Comparison of ENCODE assay signal across 7 cellular contexts in the genomic region with DNA sequence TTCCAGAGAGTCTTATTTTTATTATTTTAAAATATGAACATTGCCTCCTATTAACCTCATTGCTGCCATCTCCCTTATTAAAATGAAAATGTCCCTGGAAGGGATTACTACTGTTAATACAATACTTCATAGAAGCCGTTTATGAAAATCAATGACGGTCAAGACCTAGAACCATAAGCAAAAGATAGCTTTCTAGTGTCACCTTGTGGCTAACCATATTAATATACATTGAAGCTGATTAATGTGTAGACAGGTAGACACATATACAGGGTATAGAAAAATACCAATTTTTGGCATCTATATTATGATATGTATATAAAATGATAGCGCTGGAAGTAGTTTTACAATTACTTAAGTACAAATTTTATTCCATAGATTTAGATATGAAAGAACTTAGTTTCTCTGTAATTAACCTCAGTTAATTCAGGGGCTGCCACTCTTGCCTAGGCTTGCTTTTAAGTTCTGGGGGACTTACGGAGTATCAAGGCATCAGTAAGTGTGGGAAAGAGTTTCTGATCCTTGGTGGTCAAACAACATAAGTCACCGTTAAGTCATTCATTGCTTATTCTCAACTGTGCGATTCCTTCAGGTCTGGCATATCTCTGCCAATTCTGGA. TPM values are rescaled to one million over a fixed set of nuclear protein-coding genes. Genes with fewer than 3 reads are reported as not detected.
DNase-seq lines count a peak whose midpoint lies in the region; ATAC-seq, FAIRE-seq and TF ChIP-seq lines count a peak whose summit lies in the region.

No MANE protein-coding gene starts in this region.

- in situ Hi-C loops in mammary epithelial cell (cut with MboI; ENCODE audit: low sequenced_read_pairs in 2 of 2), result loop anchor here in 1 of 2 donors (25.0 kb wide), 1 partner anchor 524 kb away; the partner anchor contains the start of gene DCP2

- H4K20me1 ChIP-seq in mammary epithelial cell (ENCODE audit: insufficient read depth, low read length), result no peaks in the 10 kb centered on the region

- no peak overlapping the region for H2AFZ ChIP-seq in mammary epithelial cell (ENCODE audit: low read depth, low read length)

- H3K4me1 ChIP-seq in mammary epithelial cell (ENCODE audit: insufficient read depth, low read length), result peaks cover 32% of the 10 kb centered on the region
- peaks cover 17% of the 10 kb centered on the region for H3K4me1 ChIP-seq in psoas muscle

- no TSS peak for BruUV-seq in mammary epithelial cell (replicated peaks; lab: Mats Ljungman, UMichigan)

- no peaks in the 10 kb centered on the region for H3K36me3 ChIP-seq in mammary epithelial cell (ENCODE audit: insufficient read depth, low read length)
- H3K36me3 ChIP-seq in psoas muscle (ENCODE audit: insufficient read depth in 1 of 2, low read depth in 1 of 2), result peaks cover 0 to 9% of the 10 kb centered on the region in 2 donors

- no peak overlapping the region for H3K27ac ChIP-seq in mammary epithelial cell (ENCODE audit: insufficient read depth, low read depth, low read length)
- no peak overlapping the region for H3K27ac ChIP-seq in psoas muscle

- no peak overlapping the region for H3K9ac ChIP-seq in mammary epithelial cell (ENCODE audit: insufficient read depth, low read length)

- TF ChIP-seq CTCF in mammary epithelial cell (conservative IDR thresholded peaks at IDR 0.05 in 1 of 2, IDR thresholded peaks at IDR 0.05 in 1 of 2; ENCODE audit: extremely low read depth in 1 of 2, insufficient read depth in 1 of 2, low read depth in 1 of 2, low read length in 2 of 2), result peak; percentile 62 to 65
- TF ChIP-seq CTCF in psoas muscle (IDR thresholded peaks at IDR 0.05), result peak; percentile 40

- no peaks in the 10 kb centered on the region for H3K9me3 ChIP-seq in mammary epithelial cell (replicated peaks; ENCODE audit: insufficient read depth, low read length)
- no peaks in the 10 kb centered on the region for H3K9me3 ChIP-seq in psoas muscle

- DNase-seq in GM18507 (ENCODE audit: extremely low spot score, insufficient read length, low read depth), result no peak
- DNase-seq in NCI-H146 treated with DMSO at 0.1 percent for 48 hours (lab: John Stamatoyannopoulos, UW; ENCODE audit: unreplicated experiment), result peak; percentile 48
- DNase-seq in mammary epithelial cell, result peak; percentile 59
- DNase-seq in psoas muscle, result no peak
- no peak for DNase-seq in activated naive CD4-positive, alpha-beta T cell (lab: John Stamatoyannopoulos, UW)
- DNase-seq in NCI-H187 treated with DMSO at 0.1 percent for 48 hours (lab: John Stamatoyannopoulos, UW), result no peak
- DNase-seq in retina, result no peak

- H3K4me3 ChIP-seq in mammary epithelial cell (replicated peaks in 1 of 3; ENCODE audit: insufficient read depth in 1 of 3, low read depth in 2 of 3, low read length in 3 of 3) (no peak overlapping the region), psoas muscle (no peak overlapping the region)

- FAIRE-seq in GM18507 (lab: Jason Lieb, UNC), result peak; percentile 29

- intact Hi-C loops in mammary epithelial cell (cut with micrococcal nuclease) (loop anchor here (1.0 to 10.0 kb wide), 7 partner anchors 22 to 515 kb away; no protein-coding TSS in a partner anchor), psoas muscle (cut with DNase I) (loop anchor here (5.0 to 10.0 kb wide), 4 partner anchors 134 to 519 kb away; no protein-coding TSS in a partner anchor)

- H3K4me2 ChIP-seq in mammary epithelial cell (ENCODE audit: insufficient read depth, low read depth, low read length), result no peak overlapping the region

- ATAC-seq in psoas muscle, result no peak

- dilution Hi-C loops in mammary epithelial cell (cut with HindIII; ENCODE audit: low sequenced_read_pairs), result no loop called here

- CTCF ChIA-PET in mammary epithelial cell (lab: Charles Lee; ENCODE audit: low non-redundant PET), result interaction anchor here (0.7 to 1.5 kb wide), 4 partner anchors 132 to 515 kb away, joined by 3 to 11 read pairs (median 4); no protein-coding TSS in a partner anchor

- WGBS in mammary epithelial cell (ENCODE audit: low coverage, missing lambda C conversion rate), result 33% methylated on average over 5 of the region's 6 CpGs
- WGBS in psoas muscle, 3 donors, result 56 to 57% (median 57%) methylated on average over 6 of the region's 6 CpGs

- H3K27me3 ChIP-seq in mammary epithelial cell (ENCODE audit: insufficient read depth, low read length) (no peaks in the 10 kb centered on the region), psoas muscle (ENCODE audit: insufficient read depth in 3 of 3, low read length in 2 of 3) (no peaks in the 10 kb centered on the region)

- H3K79me2 ChIP-seq in mammary epithelial cell (ENCODE audit: insufficient read depth, low read length), result peaks cover 22% of the 10 kb centered on the region

RNA-seq across cellular contexts. Expression of gene YTHDC2, which starts 2.5 kb away (rescaled TPM):
- total RNA-seq in mammary epithelial cell (10 to 100 TPM; 31.3 to 32.1 TPM), psoas muscle (10 to 100 TPM; 11.0 to 19.1 (median 16.2) TPM)
- polyA plus RNA-seq in mammary epithelial cell (4.8 TPM), psoas muscle (1 to 10 TPM; 3.9 to 6.5 (median 4.4) TPM)
- polyA minus RNA-seq in mammary epithelial cell, result 28.4 TPM

RNA-seq across cellular contexts. Expression of gene MCC, which starts 22.7 kb away (rescaled TPM):
- total RNA-seq in mammary epithelial cell (10 to 100 TPM; 46.2 to 77.3 TPM), psoas muscle (10 to 100 TPM in 2 of 4 donors, 1 to 10 TPM in 2; 4.4 to 13.8 (median 9.4) TPM)
- polyA plus RNA-seq in mammary epithelial cell (18.0 TPM), psoas muscle (1 to 10 TPM; 1.4 to 3.2 (median 2.8) TPM)
- 64.2 TPM for polyA minus RNA-seq in mammary epithelial cell

Comparison
In these comparisons a context has a peak if more than half of its experiments do, and no peak if none do; other contexts are left out.
1. DNase-seq: peak in NCI-H146 treated with DMSO at 0.1 percent for 48 hours (single experiment) and mammary epithelial cell (single experiment); none in GM18507 (single experiment), psoas muscle (0 of 2), activated naive CD4-positive, alpha-beta T cell (0 of 4), NCI-H187 treated with DMSO at 0.1 percent for 48 hours (single experiment) and retina (single experiment).